In the genomic region with DNA sequence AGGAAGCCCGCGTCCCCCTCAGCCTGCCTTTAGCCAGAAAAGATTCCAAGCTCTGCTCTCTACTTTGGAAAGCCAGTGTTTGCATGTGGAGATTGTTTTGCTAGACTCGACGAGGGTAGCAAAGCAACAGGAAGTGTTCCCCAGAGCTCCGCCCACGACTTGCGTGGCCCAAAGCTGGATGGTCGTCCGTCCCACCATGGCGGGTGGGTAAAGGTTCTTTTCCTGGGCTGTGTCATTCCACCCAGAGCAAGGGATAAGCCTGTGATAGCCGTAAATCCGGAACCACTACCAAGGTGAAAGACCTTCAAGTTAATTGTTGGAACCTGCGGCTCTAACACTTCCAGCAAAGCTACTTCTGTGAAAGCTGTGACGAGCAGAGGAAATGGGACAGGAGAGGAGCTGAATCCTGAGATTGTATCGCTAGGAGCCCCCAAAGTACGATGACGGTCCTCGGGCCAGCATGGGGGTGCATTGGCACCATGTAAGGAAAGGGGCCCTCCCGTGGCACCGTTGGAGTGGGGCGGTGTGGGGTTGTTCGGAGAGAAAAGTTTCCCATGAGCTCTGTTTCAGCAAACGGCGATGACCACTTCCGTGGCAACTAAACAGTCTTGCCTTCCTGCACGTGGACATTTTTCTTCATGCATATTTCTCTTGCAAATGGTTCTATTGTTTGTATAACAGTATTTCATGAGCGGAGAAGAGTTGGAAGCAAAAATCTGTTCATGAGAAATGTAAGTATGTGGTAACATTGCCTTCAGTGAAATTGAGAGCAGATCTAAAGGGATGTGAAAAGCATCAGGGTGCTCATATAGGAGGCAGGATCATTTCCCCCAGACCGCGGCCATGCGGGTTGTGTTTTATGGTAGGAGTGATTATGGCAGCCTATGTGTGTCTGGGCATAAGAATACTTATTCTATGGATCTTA, we compare ENCODE assay signal across 9 cellular contexts. TPM values are rescaled to one million over a fixed set of nuclear protein-coding genes. Genes with fewer than 3 reads are reported as not detected.
DNase-seq lines count a peak whose midpoint lies in the region; ATAC-seq, FAIRE-seq and TF ChIP-seq lines count a peak whose summit lies in the region.
"Had no signal": no experiment of that assay in that cellular context is flagged by ENCODE, and none has a peak within 500 bp of the region (broad histone marks: within the 10 kb centered on the region; RNA-seq: fewer than 3 reads in every experiment).

No MANE protein-coding gene starts in this region.

- peak; percentile 42 for TF ChIP-seq POLR2A in GM18505 (IDR thresholded peaks at IDR 0.05; ENCODE audit: borderline replicate concordance, extremely low read depth, insufficient read depth, insufficient read length)
- TF ChIP-seq POLR2A in H1 (IDR thresholded peaks at IDR 0.05; ENCODE audit: control extremely low read depth in 1 of 2, low read depth in 2 of 2, low read length in 2 of 2), result no peak
- no peak for TF ChIP-seq POLR2A in spleen (IDR thresholded peaks at IDR 0.05)

- H3K9ac ChIP-seq in OCI-LY3 (ENCODE audit: low read length) (peak overlapping the region; percentile 98), H1 (replicated peaks in 1 of 4; ENCODE audit: extremely low read depth in 1 of 4, low read depth in 3 of 4, low read length in 3 of 4) (no peak overlapping the region), kidney (ENCODE audit: low read length in 2 of 2) (no peak overlapping the region)

- peak overlapping the region; percentile 69; the same call in 1 of the 2 replicates for H2BK12ac ChIP-seq in H1 (ENCODE audit: low read depth, low read length)

- no peak overlapping the region for H2BK120ac ChIP-seq in H1 (replicated peaks; ENCODE audit: low read depth, low read length)

- peaks cover 3% of the 10 kb centered on the region for H3K36me3 ChIP-seq in OCI-LY3 (replicated peaks; ENCODE audit: low read depth, low read length)
- no peaks in the 10 kb centered on the region for H3K36me3 ChIP-seq in H1 (ENCODE audit: control insufficient read depth in 2 of 4, insufficient read depth in 4 of 4, low read length in 3 of 4)
- peaks cover 0 to 43% (median 1%) of the 10 kb centered on the region in 6 donors for H3K36me3 ChIP-seq in spleen
- no peaks in the 10 kb centered on the region for H3K36me3 ChIP-seq in kidney (ENCODE audit: control insufficient read depth in 1 of 2, insufficient read depth in 2 of 2, low read length in 2 of 2)

- no peak for TF ChIP-seq EP300 in H1 (IDR thresholded peaks at IDR 0.05; ENCODE audit: borderline replicate concordance in 1 of 2, low read depth in 2 of 2, low read length in 2 of 2)

- intact Hi-C loops in spleen (cut with DNase I; ENCODE audit: low total_unique reads) (loop anchor here (10.0 kb wide), 1 partner anchor 55 kb away; a partner anchor contains a TSS), kidney (cut with DNase I) (no loop called here)

- H3K79me2 ChIP-seq in OCI-LY3 (ENCODE audit: low read length) (peaks cover 51% of the 10 kb centered on the region), H1 (ENCODE audit: control insufficient read depth in 1 of 2, insufficient read depth in 2 of 2, low read length in 2 of 2) (no peaks in the 10 kb centered on the region)

- H4K20me1 ChIP-seq in OCI-LY3 (ENCODE audit: insufficient read depth, low read length) (no peaks in the 10 kb centered on the region; the same call in 1 of the 2 replicates), H1 (replicated peaks in 1 of 2; ENCODE audit: control insufficient read depth in 1 of 2, insufficient read depth in 2 of 2, low read length in 2 of 2) (no peaks in the 10 kb centered on the region)

- no peak overlapping the region; the same call in 1 of the 2 replicates for H2BK15ac ChIP-seq in H1 (ENCODE audit: low read length)

- H3K27ac ChIP-seq in OCI-LY3 (ENCODE audit: low read length) (peak overlapping the region; percentile 89), H1 (ENCODE audit: low read depth, low read length) (no peak overlapping the region), spleen (peak overlapping the region; percentile 69 to 99 (median 89)), kidney (ENCODE audit: low read depth in 2 of 2, low read length in 2 of 2) (no peak overlapping the region)

- DNase-seq in H1 (ENCODE audit: low read depth in 1 of 2, low spot score in 2 of 2) (peak in 1 of 2 experiments; percentile 57), spleen (peak; percentile 92), HK-2 (ENCODE audit: unreplicated experiment) (no peak), kidney (no peak), NCI-H1417 treated with DMSO at 0.1 percent for 48 hours (lab: John Stamatoyannopoulos, UW) (no peak), occipital lobe (lab: John Stamatoyannopoulos, UW) (no peak)

- POLR2A ChIA-PET in H1 (lab: Charles Lee; ENCODE audit: partially characterized antibody), result interaction anchor here (1.8 kb wide), 1 partner anchor 9 kb away, joined by 6 read pairs; no protein-coding TSS in a partner anchor

- no peak for FAIRE-seq in H1 (lab: Jason Lieb, UNC)
- no peak for FAIRE-seq in kidney (lab: Jason Lieb, UNC)

- H4K5ac ChIP-seq in H1 (ENCODE audit: insufficient read length, low read depth, low read length), result no peak overlapping the region

- H3K56ac ChIP-seq in H1 (replicated peaks; ENCODE audit: insufficient read length, low read depth, low read length), result no peak overlapping the region

- no peak for ATAC-seq in GM18505 (IDR thresholded peaks at IDR 0.05; ENCODE audit: unreplicated experiment)

- H3K23ac ChIP-seq in H1 (ENCODE audit: insufficient read length), result no peak overlapping the region

- CTCF ChIA-PET in H1 (lab: Charles Lee; ENCODE audit: partially characterized antibody), result interaction anchor here (0.8 to 7.3 kb wide), 15 partner anchors 10 to 241 kb away, joined by 3 to 53 read pairs (median 4); a partner anchor contains a TSS

- no peak overlapping the region for H3K14ac ChIP-seq in H1 (ENCODE audit: insufficient read length)

- TF ChIP-seq CTCF in OCI-LY3 (IDR thresholded peaks at IDR 0.05; ENCODE audit: low read depth, low read length) (no peak), H1 (IDR thresholded peaks at IDR 0.05; ENCODE audit: control extremely low read depth in 1 of 3, insufficient read depth in 1 of 3, low read depth in 1 of 3, low read length in 3 of 3) (no peak), spleen (IDR thresholded peaks at IDR 0.05 in 8 of 11, conservative IDR thresholded peaks at IDR 0.05 in 3 of 11) (no peak), kidney (IDR thresholded peaks at IDR 0.05; ENCODE audit: borderline replicate concordance, extremely low read depth, insufficient read depth) (no peak)

- H3K4me3 ChIP-seq in OCI-LY3 (ENCODE audit: low read length) (peak overlapping the region; percentile 95), H1 (ENCODE audit: extremely low read depth in 1 of 4, insufficient read depth in 2 of 4, low read depth in 3 of 4, low read length in 4 of 4) (peak overlapping the region; percentile 24 to 59 (median 44); a peak in 6 of 8 replicates), spleen (peak overlapping the region; percentile 5 to 68 (median 40)), kidney (ENCODE audit: low read length in 2 of 2) (peak overlapping the region in 1 of 2 donors; percentile 32)

- H3K4me1 ChIP-seq in OCI-LY3 (ENCODE audit: low read length), result peaks cover 40% of the 10 kb centered on the region
- H3K4me1 ChIP-seq in H1 (replicated peaks in 1 of 4; ENCODE audit: control insufficient read depth in 3 of 4, insufficient read depth in 4 of 4, low read length in 3 of 4), result peaks cover 0 to 15% (median 3%) of the 10 kb centered on the region in 4 experiments; a peak in 5 of 7 replicates
- peaks cover 32 to 92% (median 68%) of the 10 kb centered on the region in 6 donors for H3K4me1 ChIP-seq in spleen
- peaks cover 0 to 7% of the 10 kb centered on the region in 2 donors for H3K4me1 ChIP-seq in kidney (ENCODE audit: control insufficient read depth in 1 of 2, insufficient read depth in 1 of 2, low read depth in 1 of 2, low read length in 2 of 2)

- no peaks in the 10 kb centered on the region; the same call in 1 of the 2 replicates for H3K23me2 ChIP-seq in H1 (ENCODE audit: low read depth, low read length)

- peak overlapping the region; percentile 61 for H4K91ac ChIP-seq in H1 (replicated peaks; ENCODE audit: insufficient read length, low read length)

- no peaks in the 10 kb centered on the region; the same call in 1 of the 2 replicates for H3K79me1 ChIP-seq in H1 (ENCODE audit: low read depth, low read length)

- no peak overlapping the region for H4K8ac ChIP-seq in H1 (ENCODE audit: extremely low read depth, insufficient read depth, low read length)

- peak overlapping the region; percentile 0; the same call in 1 of the 2 replicates for H3K18ac ChIP-seq in H1 (ENCODE audit: extremely low read depth, low read length)

- peak overlapping the region; percentile 90 for H2AFZ ChIP-seq in OCI-LY3 (ENCODE audit: low read depth, low read length)
- H2AFZ ChIP-seq in H1 (ENCODE audit: low read length), result peak overlapping the region; percentile 97

- H3K27me3 ChIP-seq in OCI-LY3 (ENCODE audit: low read depth, low read length) (no peaks in the 10 kb centered on the region), H1 (replicated peaks in 1 of 4; ENCODE audit: control insufficient read depth in 3 of 4, extremely low read depth in 1 of 4, insufficient read depth in 3 of 4, low read length in 3 of 4) (peaks cover 0 to 1% (median 0%) of the 10 kb centered on the region in 4 experiments; a peak in 1 of 7 replicates), spleen (replicated peaks in 1 of 7) (peaks cover 0 to 5% (median 0%) of the 10 kb centered on the region in 7 donors)

- no peak overlapping the region for H2BK20ac ChIP-seq in H1 (ENCODE audit: low read length)

- H2BK5ac ChIP-seq in H1 (ENCODE audit: low read depth, low read length), result no peak overlapping the region

- no peak for TF ChIP-seq RAD21 in H1 (IDR thresholded peaks at IDR 0.05 in 1 of 2, conservative IDR thresholded peaks at IDR 0.05 in 1 of 2; ENCODE audit: low read depth in 2 of 2, low read length in 2 of 2)

- H2AK5ac ChIP-seq in H1 (ENCODE audit: low read depth, low read length), result peak overlapping the region; percentile 58; the same call in 1 of the 2 replicates

- H3K9me3 ChIP-seq in OCI-LY3 (ENCODE audit: insufficient read depth, low read length) (no peaks in the 10 kb centered on the region), H1 (ENCODE audit: insufficient read depth in 2 of 2, low read depth in 1 of 2, low read length in 1 of 2) (no peaks in the 10 kb centered on the region), spleen (no peaks in the 10 kb centered on the region), kidney (ENCODE audit: control insufficient read depth in 1 of 2, low read length in 2 of 2) (no peaks in the 10 kb centered on the region)

- H3K4me2 ChIP-seq in OCI-LY3 (ENCODE audit: low read length), result peak overlapping the region; percentile 98
- H3K4me2 ChIP-seq in H1 (ENCODE audit: insufficient read depth in 1 of 2, low read depth in 2 of 2, low read length in 2 of 2), result peak overlapping the region; percentile 79 to 87

- whole genome bisulfite sequencing in H1 (ENCODE audit: extremely low coverage in 1 of 2, insufficient coverage in 1 of 2, insufficient read length in 1 of 2, insufficient replicate concordance in 2 of 2, low coverage in 1 of 2, low lambda C conversion rate in 2 of 2, missing lambda C conversion rate in 1 of 2), 2 experiments, result 69% methylated on average over 30 of the region's 30 CpGs; no CpG with 5 or more reads in 1 of the 2 experiments
- 53 to 80% (median 66%) methylated on average over 25 to 30 of the region's 30 CpGs for WGBS in spleen, 5 donors

- H3K4ac ChIP-seq in H1 (replicated peaks; ENCODE audit: insufficient read length, low read depth, low read length), result no peak overlapping the region

RNA-seq across cellular contexts. Expression of a gene that starts 8.3 kb away (rescaled TPM):
- 8.9 TPM in 2 replicates for total RNA-seq in H1 (2021; fragmentation: NEBNext Ultra II Directional; extraction: Animal tissue kit (Norgen Biotek cat#: 25700))
- polyA plus RNA-seq in H1 (2011; rRNA removed) (2.8 and 3.1 TPM in 2 replicates), spleen (10 to 100 TPM; 20.0 to 34.6 (median 26.8) TPM), kidney (ENCODE audit: insufficient read depth, low read depth, low replicate concordance) (4.3 TPM)
- 3.1 TPM for polyA plus RNA-seq in H1 (2011; cell fraction: cytosol; rRNA removed)
- 4.0 TPM for polyA plus RNA-seq in H1 (2011; cell fraction: nucleus; rRNA removed)
- polyA plus RNA-seq in H1 (2012, experiment 1 of 2), result 3.9 to 5.5 TPM (median 4.9 TPM) in 4 replicates
- 0.91 TPM for polyA plus RNA-seq in H1 (2012, experiment 2 of 2)
- polyA plus RNA-seq in H1 (2013, experiment 1 of 2), result 3.6 TPM
- 4.0 TPM for polyA plus RNA-seq in H1 (2013, experiment 2 of 2)
- polyA minus RNA-seq in H1 (2011; rRNA and poly(A)+ RNA removed), result 4.2 and 5.6 TPM in 2 replicates
- polyA minus RNA-seq in H1 (2011; cell fraction: cytosol; rRNA and poly(A)+ RNA removed), result 1.5 TPM
- polyA minus RNA-seq in H1 (2011; cell fraction: nucleus; rRNA and poly(A)+ RNA removed), result 6.6 TPM
- total RNA-seq in spleen (100 to 1,000 TPM in 2 of 7 donors, 10 to 100 TPM in 5; 56.5 to 109 (median 75.3) TPM), kidney (11.7 TPM), occipital lobe (0.62 TPM)
- total RNA-seq: neural crest cell had no signal

RNA-seq across cellular contexts. Expression of a gene that starts 53.6 kb away (rescaled TPM):
- total RNA-seq in H1 (2021; fragmentation: NEBNext Ultra II Directional; extraction: Animal tissue kit (Norgen Biotek cat#: 25700)), result 2.0 and 3.1 TPM in 2 replicates
- polyA plus RNA-seq in H1 (2011; rRNA removed) (2.0 TPM in 2 replicates), spleen (1 to 10 TPM; 1.4 to 1.9 (median 1.5) TPM), kidney (ENCODE audit: insufficient read depth, low read depth, low replicate concordance) (44.4 TPM)
- 2.7 TPM for polyA plus RNA-seq in H1 (2011; cell fraction: cytosol; rRNA removed)
- polyA plus RNA-seq in H1 (2011; cell fraction: nucleus; rRNA removed), result 1.2 TPM
- polyA plus RNA-seq in H1 (2012, experiment 1 of 2), result 2.1 to 3.4 TPM (median 2.2 TPM) in 4 replicates
- 1.00 TPM for polyA plus RNA-seq in H1 (2012, experiment 2 of 2)
- 2.0 TPM for polyA plus RNA-seq in H1 (2013, experiment 1 of 2)
- 2.2 TPM for polyA plus RNA-seq in H1 (2013, experiment 2 of 2)
- 1.0 and 3.1 TPM in 2 replicates for polyA minus RNA-seq in H1 (2011; rRNA and poly(A)+ RNA removed)
- polyA minus RNA-seq in H1 (2011; cell fraction: cytosol; rRNA and poly(A)+ RNA removed), result 1.3 TPM
- polyA minus RNA-seq in H1 (2011; cell fraction: nucleus; rRNA and poly(A)+ RNA removed), result 1.6 TPM
- total RNA-seq in spleen (1 to 10 TPM in 2 of 7 donors, under 1 TPM in 2, not detected in 3; 0.77 to 1.3 (median 1.0) TPM), kidney (19.4 TPM), occipital lobe (not detected)

RNA-seq across cellular contexts. Expression of a gene that starts 55.9 kb away (rescaled TPM):
- 3.1 and 3.8 TPM in 2 replicates for total RNA-seq in H1 (2021; fragmentation: NEBNext Ultra II Directional; extraction: Animal tissue kit (Norgen Biotek cat#: 25700))
- polyA plus RNA-seq in H1 (2011; rRNA removed), result 5.1 and 5.7 TPM in 2 replicates
- 4.8 TPM for polyA plus RNA-seq in H1 (2011; cell fraction: cytosol; rRNA removed)
- 9.7 TPM for polyA plus RNA-seq in H1 (2011; cell fraction: nucleus; rRNA removed)
- polyA plus RNA-seq in H1 (2012, experiment 1 of 2), result 3.9 to 7.5 TPM (median 7.1 TPM) in 4 replicates
- 3.5 TPM for polyA plus RNA-seq in H1 (2012, experiment 2 of 2)
- 1.6 TPM for polyA plus RNA-seq in H1 (2013, experiment 1 of 2)
- 1.1 TPM for polyA plus RNA-seq in H1 (2013, experiment 2 of 2)
- 9.2 and 13.0 TPM in 2 replicates for polyA minus RNA-seq in H1 (2011; rRNA and poly(A)+ RNA removed)
- 7.9 TPM for polyA minus RNA-seq in H1 (2011; cell fraction: cytosol; rRNA and poly(A)+ RNA removed)
- polyA minus RNA-seq in H1 (2011; cell fraction: nucleus; rRNA and poly(A)+ RNA removed), result 13.8 TPM
- total RNA-seq in spleen, result 100 to 1,000 TPM in 5 of 7 donors, 10 to 100 TPM in 2; 67.4 to 148 (median 118) TPM
- polyA plus RNA-seq in spleen, result 10 to 100 TPM; 32.8 to 56.5 (median 36.3) TPM
- 47.4 TPM for total RNA-seq in kidney
- polyA plus RNA-seq in kidney (ENCODE audit: insufficient read depth, low read depth, low replicate concordance), result 22.9 TPM
- total RNA-seq in occipital lobe, result 12.2 TPM

Comparison
In these comparisons a context has a peak if more than half of its experiments do, and no peak if none do; other contexts are left out.
1. H3K27ac ChIP-seq: peak in OCI-LY3 (single experiment) and spleen (8 of 8); none in H1 (single experiment) and kidney (0 of 2).